ENCODE assay signal across 1 cellular context in genomic region chr13:110455941-110456340, GRCh38.
TF ChIP-seq lines count a peak whose summit lies in the region.

No MANE protein-coding gene starts in this region.

TF ChIP-seq in HepG2, 621 proteins besides CTCF, POLR2A, EP300 and RAD21 (continued from another document and continues in another):
- TF ChIP-seq SIN3A (IDR thresholded peaks at IDR 0.05; ENCODE audit: borderline replicate concordance, low read depth, low read length) (no peak), KDM4B (CRISPR knock-in tag; IDR thresholded peaks at IDR 0.05) (no peak), ZSCAN5A (CRISPR knock-in tag; IDR thresholded peaks at IDR 0.05; ENCODE audit: borderline replicate concordance) (no peak), ZNF883 (CRISPR knock-in tag; IDR thresholded peaks at IDR 0.05; ENCODE audit: not compliant biosample characterization) (no peak), ZNF496 (CRISPR knock-in tag; IDR thresholded peaks at IDR 0.05; ENCODE audit: insufficient replicate concordance) (no peak), GPBP1L1 (CRISPR knock-in tag; IDR thresholded peaks at IDR 0.05) (no peak), MAX (IDR thresholded peaks at IDR 0.05) (peak; percentile 48; the same call in 1 of the 2 replicates), ZFYVE20 (CRISPR knock-in tag; IDR thresholded peaks at IDR 0.05; ENCODE audit: borderline replicate concordance, low read depth) (no peak), NONO (IDR thresholded peaks at IDR 0.05) (no peak), NONO (CRISPR knock-in tag; conservative IDR thresholded peaks at IDR 0.05) (peak; percentile 34; the same call in 1 of the 2 replicates), ZNF562 (CRISPR knock-in tag; IDR thresholded peaks at IDR 0.05; ENCODE audit: borderline replicate concordance) (no peak), FLYWCH1 (CRISPR knock-in tag; IDR thresholded peaks at IDR 0.05) (no peak), POLR2AphosphoS2 (IDR thresholded peaks at IDR 0.05; ENCODE audit: low read depth, low read length) (no peak), MXI1 (IDR thresholded peaks at IDR 0.05; ENCODE audit: borderline replicate concordance, low read depth, low read length) (no peak), CBX5 (CRISPR knock-in tag; IDR thresholded peaks at IDR 0.05; ENCODE audit: borderline replicate concordance) (peak; percentile 64; the same call in 1 of the 2 replicates), ZNF678 (CRISPR knock-in tag; IDR thresholded peaks at IDR 0.05) (no peak), ZNF33B (CRISPR knock-in tag; IDR thresholded peaks at IDR 0.05) (no peak), MZF1 (CRISPR knock-in tag; IDR thresholded peaks at IDR 0.05; ENCODE audit: borderline replicate concordance) (no peak), ZNF878 (CRISPR knock-in tag; IDR thresholded peaks at IDR 0.05) (no peak), SMARCE1 (IDR thresholded peaks at IDR 0.05; ENCODE audit: borderline replicate concordance) (no peak), ZNF609 (CRISPR knock-in tag; IDR thresholded peaks at IDR 0.05; ENCODE audit: borderline replicate concordance) (no peak), CEBPB (IDR thresholded peaks at IDR 0.05; ENCODE audit: borderline replicate concordance, low read depth, low read length) (no peak), JUN (CRISPR knock-in tag; IDR thresholded peaks at IDR 0.05) (no peak), ZEB1 (IDR thresholded peaks at IDR 0.05; ENCODE audit: insufficient replicate concordance, low read depth) (no peak), KDM3A (CRISPR knock-in tag; IDR thresholded peaks at IDR 0.05; ENCODE audit: low read depth) (0 out of 2 replicates have a peak, but pooled peaks have one; percentile 51), FOSL1 (CRISPR knock-in tag; IDR thresholded peaks at IDR 0.05; ENCODE audit: borderline replicate concordance) (no peak), ZNF280B (CRISPR knock-in tag; IDR thresholded peaks at IDR 0.05; ENCODE audit: borderline replicate concordance) (no peak), SRSF4 (IDR thresholded peaks at IDR 0.05; ENCODE audit: low read depth, low read length, poor library complexity, severe bottlenecking) (no peak), HHEX (CRISPR knock-in tag; IDR thresholded peaks at IDR 0.05) (no peak), ZXDC (CRISPR knock-in tag; IDR thresholded peaks at IDR 0.05) (no peak), MNT (IDR thresholded peaks at IDR 0.05) (no peak), ZMAT3 (CRISPR knock-in tag; conservative IDR thresholded peaks at IDR 0.05) (no peak), ZFP36L2 (CRISPR knock-in tag; IDR thresholded peaks at IDR 0.05) (no peak), ELF3 (CRISPR knock-in tag; IDR thresholded peaks at IDR 0.05) (no peak), NR2F6 (IDR thresholded peaks at IDR 0.05) (peak; percentile 12; the same call in 1 of the 2 replicates), NR2F6 (CRISPR knock-in tag; IDR thresholded peaks at IDR 0.05) (peak; percentile 41; the same call in 1 of the 2 replicates), NR1H2 (CRISPR knock-in tag; IDR thresholded peaks at IDR 0.05; ENCODE audit: borderline replicate concordance, low read depth) (no peak), EEA1 (CRISPR knock-in tag; IDR thresholded peaks at IDR 0.05; ENCODE audit: borderline replicate concordance) (no peak), AHR (CRISPR knock-in tag; IDR thresholded peaks at IDR 0.05) (peak; percentile 55; the same call in 1 of the 2 replicates), MYNN (CRISPR knock-in tag; IDR thresholded peaks at IDR 0.05; ENCODE audit: low read depth) (no peak), RFX5 (IDR thresholded peaks at IDR 0.05; ENCODE audit: low read depth, low read length) (no peak), REL (CRISPR knock-in tag; conservative IDR thresholded peaks at IDR 0.05) (no peak), ZNF136 (CRISPR knock-in tag; IDR thresholded peaks at IDR 0.05; ENCODE audit: low read depth) (no peak), LRRFIP1 (CRISPR knock-in tag; conservative IDR thresholded peaks at IDR 0.05) (no peak), ZNF253 (CRISPR knock-in tag; IDR thresholded peaks at IDR 0.05; ENCODE audit: borderline replicate concordance) (no peak), SALL1 (CRISPR knock-in tag; IDR thresholded peaks at IDR 0.05) (peak; percentile 46; the same call in 1 of the 2 replicates), AGO1 (IDR thresholded peaks at IDR 0.05; ENCODE audit: low read depth, low read length, poor library complexity, severe bottlenecking) (no peak), SP2 (CRISPR knock-in tag; IDR thresholded peaks at IDR 0.05) (no peak), HOXA7 (CRISPR knock-in tag; IDR thresholded peaks at IDR 0.05) (no peak), FUBP1 (CRISPR knock-in tag; IDR thresholded peaks at IDR 0.05; ENCODE audit: borderline replicate concordance) (no peak), ZNF232 (CRISPR knock-in tag; IDR thresholded peaks at IDR 0.05; ENCODE audit: borderline replicate concordance) (no peak), ZBTB21 (CRISPR knock-in tag; IDR thresholded peaks at IDR 0.05) (no peak)
